1 cellular context compared by ENCODE assay signal in the genomic region with DNA sequence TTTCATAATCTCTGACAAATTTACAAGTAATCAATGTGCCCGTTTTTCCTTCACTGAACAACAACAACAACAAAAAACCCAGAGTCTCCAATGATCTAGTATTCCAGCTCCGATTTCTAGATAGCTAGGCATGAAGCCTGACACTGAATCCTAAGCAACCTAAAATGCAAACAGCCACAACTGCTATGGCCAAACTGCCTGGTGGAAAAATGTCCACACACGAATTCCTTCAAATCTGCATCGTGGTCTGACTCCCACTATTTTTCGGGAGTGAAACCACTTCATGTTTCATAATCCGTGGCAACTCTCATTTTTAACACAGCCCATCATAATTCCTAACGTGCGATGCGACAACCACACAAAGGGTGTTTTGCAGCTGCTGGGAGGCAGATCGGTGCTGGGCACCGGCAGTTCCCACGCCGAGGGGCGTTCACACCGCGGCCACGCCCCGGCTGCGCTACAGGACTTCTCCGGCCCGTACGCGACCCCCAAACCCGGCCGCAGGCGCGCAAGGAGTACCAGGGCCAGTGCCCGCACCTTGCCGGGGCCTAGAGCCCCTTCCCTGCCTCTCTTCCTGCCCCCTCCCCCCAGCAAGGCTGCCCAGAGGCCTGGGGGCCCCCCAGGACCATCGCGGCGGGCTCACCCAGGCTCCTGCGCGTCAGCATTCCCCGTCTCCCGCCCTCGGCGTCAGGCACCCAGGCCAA.
TF ChIP-seq lines count a peak whose summit lies in the region.

No MANE protein-coding gene starts in this region.

TF ChIP-seq in HepG2, 621 proteins besides CTCF, POLR2A, EP300 and RAD21 (continued from another document):
- TF ChIP-seq, protein P1, sequence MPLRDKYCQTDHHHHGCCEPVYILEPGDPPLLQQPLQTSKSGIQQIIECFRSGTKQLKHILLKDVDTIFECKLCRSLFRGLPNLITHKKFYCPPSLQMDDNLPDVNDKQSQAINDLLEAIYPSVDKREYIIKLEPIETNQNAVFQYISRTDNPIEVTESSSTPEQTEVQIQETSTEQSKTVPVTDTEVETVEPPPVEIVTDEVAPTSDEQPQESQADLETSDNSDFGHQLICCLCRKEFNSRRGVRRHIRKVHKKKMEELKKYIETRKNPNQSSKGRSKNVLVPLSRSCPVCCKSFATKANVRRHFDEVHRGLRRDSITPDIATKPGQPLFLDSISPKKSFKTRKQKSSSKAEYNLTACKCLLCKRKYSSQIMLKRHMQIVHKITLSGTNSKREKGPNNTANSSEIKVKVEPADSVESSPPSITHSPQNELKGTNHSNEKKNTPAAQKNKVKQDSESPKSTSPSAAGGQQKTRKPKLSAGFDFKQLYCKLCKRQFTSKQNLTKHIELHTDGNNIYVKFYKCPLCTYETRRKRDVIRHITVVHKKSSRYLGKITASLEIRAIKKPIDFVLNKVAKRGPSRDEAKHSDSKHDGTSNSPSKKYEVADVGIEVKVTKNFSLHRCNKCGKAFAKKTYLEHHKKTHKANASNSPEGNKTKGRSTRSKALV (CRISPR knock-in tag; IDR thresholded peaks at IDR 0.05) = peak; percentile 59; the same call in 1 of the 2 replicates
- TF ChIP-seq SMAD1 (CRISPR knock-in tag; IDR thresholded peaks at IDR 0.05; ENCODE audit: borderline replicate concordance, low read depth) (no peak), ZNF24 (IDR thresholded peaks at IDR 0.05) (no peak), ZNF839 (CRISPR knock-in tag; IDR thresholded peaks at IDR 0.05; ENCODE audit: borderline replicate concordance) (no peak), ZNF615 (CRISPR knock-in tag; IDR thresholded peaks at IDR 0.05; ENCODE audit: borderline replicate concordance) (no peak), ETV6 (CRISPR knock-in tag; conservative IDR thresholded peaks at IDR 0.05) (no peak), ZNF564 (CRISPR knock-in tag; IDR thresholded peaks at IDR 0.05) (no peak), ZC3H13 (CRISPR knock-in tag; IDR thresholded peaks at IDR 0.05) (no peak), ZNF883 (CRISPR knock-in tag; IDR thresholded peaks at IDR 0.05; ENCODE audit: not compliant biosample characterization) (peak; percentile 21), ATF7 (IDR thresholded peaks at IDR 0.05) (no peak), ATF7 (CRISPR knock-in tag; IDR thresholded peaks at IDR 0.05) (no peak), ZNF781 (CRISPR knock-in tag; IDR thresholded peaks at IDR 0.05; ENCODE audit: borderline replicate concordance, not compliant biosample characterization) (peak; percentile 29), SIX1 (CRISPR knock-in tag; IDR thresholded peaks at IDR 0.05; ENCODE audit: borderline replicate concordance) (no peak), THYN1 (CRISPR knock-in tag; IDR thresholded peaks at IDR 0.05; ENCODE audit: borderline replicate concordance, low read depth) (no peak), KDM4B (CRISPR knock-in tag; IDR thresholded peaks at IDR 0.05) (no peak), ZNF382 (CRISPR knock-in tag; IDR thresholded peaks at IDR 0.05; ENCODE audit: borderline replicate concordance) (no peak), GATA4 (IDR thresholded peaks at IDR 0.05; ENCODE audit: borderline replicate concordance, low read depth) (0 out of 2 replicates have a peak, but pooled peaks have one; percentile 2), ZNF614 (CRISPR knock-in tag; IDR thresholded peaks at IDR 0.05; ENCODE audit: borderline replicate concordance) (no peak; the same call in 1 of the 2 replicates), U2AF1 (optimal IDR thresholded peaks at IDR 0.05; ENCODE audit: low read depth, low read length) (no peak), KDM3A (CRISPR knock-in tag; IDR thresholded peaks at IDR 0.05; ENCODE audit: low read depth) (no peak), CENPX (CRISPR knock-in tag; IDR thresholded peaks at IDR 0.05) (no peak), DNMT3B (CRISPR knock-in tag; conservative IDR thresholded peaks at IDR 0.05) (no peak), CBX5 (CRISPR knock-in tag; IDR thresholded peaks at IDR 0.05; ENCODE audit: borderline replicate concordance) (no peak)
- TF ChIP-seq, protein P2, sequence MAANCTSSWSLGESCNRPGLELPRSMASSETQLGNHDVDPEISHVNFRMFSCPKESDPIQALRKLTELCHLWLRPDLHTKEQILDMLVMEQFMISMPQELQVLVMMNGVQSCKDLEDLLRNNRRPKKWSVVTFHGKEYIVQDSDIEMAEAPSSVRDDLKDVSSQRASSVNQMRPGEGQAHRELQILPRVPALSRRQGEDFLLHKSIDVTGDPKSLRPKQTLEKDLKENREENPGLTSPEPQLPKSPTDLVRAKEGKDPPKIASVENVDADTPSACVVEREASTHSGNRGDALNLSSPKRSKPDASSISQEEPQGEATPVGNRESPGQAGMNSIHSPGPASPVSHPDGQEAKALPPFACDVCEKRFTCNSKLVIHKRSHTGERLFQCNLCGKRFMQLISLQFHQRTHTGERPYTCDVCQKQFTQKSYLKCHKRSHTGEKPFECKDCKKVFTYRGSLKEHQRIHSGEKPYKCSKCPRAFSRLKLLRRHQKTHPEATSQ (CRISPR knock-in tag; IDR thresholded peaks at IDR 0.05; ENCODE audit: borderline replicate concordance) = no peak
- TF ChIP-seq, protein P3, sequence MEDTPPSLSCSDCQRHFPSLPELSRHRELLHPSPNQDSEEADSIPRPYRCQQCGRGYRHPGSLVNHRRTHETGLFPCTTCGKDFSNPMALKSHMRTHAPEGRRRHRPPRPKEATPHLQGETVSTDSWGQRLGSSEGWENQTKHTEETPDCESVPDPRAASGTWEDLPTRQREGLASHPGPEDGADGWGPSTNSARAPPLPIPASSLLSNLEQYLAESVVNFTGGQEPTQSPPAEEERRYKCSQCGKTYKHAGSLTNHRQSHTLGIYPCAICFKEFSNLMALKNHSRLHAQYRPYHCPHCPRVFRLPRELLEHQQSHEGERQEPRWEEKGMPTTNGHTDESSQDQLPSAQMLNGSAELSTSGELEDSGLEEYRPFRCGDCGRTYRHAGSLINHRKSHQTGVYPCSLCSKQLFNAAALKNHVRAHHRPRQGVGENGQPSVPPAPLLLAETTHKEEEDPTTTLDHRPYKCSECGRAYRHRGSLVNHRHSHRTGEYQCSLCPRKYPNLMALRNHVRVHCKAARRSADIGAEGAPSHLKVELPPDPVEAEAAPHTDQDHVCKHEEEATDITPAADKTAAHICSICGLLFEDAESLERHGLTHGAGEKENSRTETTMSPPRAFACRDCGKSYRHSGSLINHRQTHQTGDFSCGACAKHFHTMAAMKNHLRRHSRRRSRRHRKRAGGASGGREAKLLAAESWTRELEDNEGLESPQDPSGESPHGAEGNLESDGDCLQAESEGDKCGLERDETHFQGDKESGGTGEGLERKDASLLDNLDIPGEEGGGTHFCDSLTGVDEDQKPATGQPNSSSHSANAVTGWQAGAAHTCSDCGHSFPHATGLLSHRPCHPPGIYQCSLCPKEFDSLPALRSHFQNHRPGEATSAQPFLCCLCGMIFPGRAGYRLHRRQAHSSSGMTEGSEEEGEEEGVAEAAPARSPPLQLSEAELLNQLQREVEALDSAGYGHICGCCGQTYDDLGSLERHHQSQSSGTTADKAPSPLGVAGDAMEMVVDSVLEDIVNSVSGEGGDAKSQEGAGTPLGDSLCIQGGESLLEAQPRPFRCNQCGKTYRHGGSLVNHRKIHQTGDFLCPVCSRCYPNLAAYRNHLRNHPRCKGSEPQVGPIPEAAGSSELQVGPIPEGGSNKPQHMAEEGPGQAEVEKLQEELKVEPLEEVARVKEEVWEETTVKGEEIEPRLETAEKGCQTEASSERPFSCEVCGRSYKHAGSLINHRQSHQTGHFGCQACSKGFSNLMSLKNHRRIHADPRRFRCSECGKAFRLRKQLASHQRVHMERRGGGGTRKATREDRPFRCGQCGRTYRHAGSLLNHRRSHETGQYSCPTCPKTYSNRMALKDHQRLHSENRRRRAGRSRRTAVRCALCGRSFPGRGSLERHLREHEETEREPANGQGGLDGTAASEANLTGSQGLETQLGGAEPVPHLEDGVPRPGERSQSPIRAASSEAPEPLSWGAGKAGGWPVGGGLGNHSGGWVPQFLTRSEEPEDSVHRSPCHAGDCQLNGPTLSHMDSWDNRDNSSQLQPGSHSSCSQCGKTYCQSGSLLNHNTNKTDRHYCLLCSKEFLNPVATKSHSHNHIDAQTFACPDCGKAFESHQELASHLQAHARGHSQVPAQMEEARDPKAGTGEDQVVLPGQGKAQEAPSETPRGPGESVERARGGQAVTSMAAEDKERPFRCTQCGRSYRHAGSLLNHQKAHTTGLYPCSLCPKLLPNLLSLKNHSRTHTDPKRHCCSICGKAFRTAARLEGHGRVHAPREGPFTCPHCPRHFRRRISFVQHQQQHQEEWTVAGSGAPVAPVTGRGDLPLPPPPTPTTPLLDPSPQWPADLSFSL (CRISPR knock-in tag; IDR thresholded peaks at IDR 0.05) = peak; percentile 52
- TF ChIP-seq, protein P4, sequence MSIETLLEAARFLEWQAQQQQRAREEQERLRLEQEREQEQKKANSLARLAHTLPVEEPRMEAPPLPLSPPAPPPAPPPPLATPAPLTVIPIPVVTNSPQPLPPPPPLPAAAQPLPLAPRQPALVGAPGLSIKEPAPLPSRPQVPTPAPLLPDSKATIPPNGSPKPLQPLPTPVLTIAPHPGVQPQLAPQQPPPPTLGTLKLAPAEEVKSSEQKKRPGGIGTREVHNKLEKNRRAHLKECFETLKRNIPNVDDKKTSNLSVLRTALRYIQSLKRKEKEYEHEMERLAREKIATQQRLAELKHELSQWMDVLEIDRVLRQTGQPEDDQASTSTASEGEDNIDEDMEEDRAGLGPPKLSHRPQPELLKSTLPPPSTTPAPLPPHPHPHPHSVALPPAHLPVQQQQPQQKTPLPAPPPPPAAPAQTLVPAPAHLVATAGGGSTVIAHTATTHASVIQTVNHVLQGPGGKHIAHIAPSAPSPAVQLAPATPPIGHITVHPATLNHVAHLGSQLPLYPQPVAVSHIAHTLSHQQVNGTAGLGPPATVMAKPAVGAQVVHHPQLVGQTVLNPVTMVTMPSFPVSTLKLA (IDR thresholded peaks at IDR 0.05) = no peak
- TF ChIP-seq, protein P5, sequence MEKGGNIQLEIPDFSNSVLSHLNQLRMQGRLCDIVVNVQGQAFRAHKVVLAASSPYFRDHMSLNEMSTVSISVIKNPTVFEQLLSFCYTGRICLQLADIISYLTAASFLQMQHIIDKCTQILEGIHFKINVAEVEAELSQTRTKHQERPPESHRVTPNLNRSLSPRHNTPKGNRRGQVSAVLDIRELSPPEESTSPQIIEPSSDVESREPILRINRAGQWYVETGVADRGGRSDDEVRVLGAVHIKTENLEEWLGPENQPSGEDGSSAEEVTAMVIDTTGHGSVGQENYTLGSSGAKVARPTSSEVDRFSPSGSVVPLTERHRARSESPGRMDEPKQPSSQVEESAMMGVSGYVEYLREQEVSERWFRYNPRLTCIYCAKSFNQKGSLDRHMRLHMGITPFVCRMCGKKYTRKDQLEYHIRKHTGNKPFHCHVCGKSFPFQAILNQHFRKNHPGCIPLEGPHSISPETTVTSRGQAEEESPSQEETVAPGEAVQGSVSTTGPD (CRISPR knock-in tag; IDR thresholded peaks at IDR 0.05) = no peak
- TF ChIP-seq, protein P6, sequence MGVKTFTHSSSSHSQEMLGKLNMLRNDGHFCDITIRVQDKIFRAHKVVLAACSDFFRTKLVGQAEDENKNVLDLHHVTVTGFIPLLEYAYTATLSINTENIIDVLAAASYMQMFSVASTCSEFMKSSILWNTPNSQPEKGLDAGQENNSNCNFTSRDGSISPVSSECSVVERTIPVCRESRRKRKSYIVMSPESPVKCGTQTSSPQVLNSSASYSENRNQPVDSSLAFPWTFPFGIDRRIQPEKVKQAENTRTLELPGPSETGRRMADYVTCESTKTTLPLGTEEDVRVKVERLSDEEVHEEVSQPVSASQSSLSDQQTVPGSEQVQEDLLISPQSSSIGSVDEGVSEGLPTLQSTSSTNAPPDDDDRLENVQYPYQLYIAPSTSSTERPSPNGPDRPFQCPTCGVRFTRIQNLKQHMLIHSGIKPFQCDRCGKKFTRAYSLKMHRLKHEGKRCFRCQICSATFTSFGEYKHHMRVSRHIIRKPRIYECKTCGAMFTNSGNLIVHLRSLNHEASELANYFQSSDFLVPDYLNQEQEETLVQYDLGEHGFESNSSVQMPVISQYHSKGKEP (CRISPR knock-in tag; IDR thresholded peaks at IDR 0.05) = 0 out of 2 replicates have a peak, but pooled peaks have one; percentile 7
- TF ChIP-seq, protein P7, sequence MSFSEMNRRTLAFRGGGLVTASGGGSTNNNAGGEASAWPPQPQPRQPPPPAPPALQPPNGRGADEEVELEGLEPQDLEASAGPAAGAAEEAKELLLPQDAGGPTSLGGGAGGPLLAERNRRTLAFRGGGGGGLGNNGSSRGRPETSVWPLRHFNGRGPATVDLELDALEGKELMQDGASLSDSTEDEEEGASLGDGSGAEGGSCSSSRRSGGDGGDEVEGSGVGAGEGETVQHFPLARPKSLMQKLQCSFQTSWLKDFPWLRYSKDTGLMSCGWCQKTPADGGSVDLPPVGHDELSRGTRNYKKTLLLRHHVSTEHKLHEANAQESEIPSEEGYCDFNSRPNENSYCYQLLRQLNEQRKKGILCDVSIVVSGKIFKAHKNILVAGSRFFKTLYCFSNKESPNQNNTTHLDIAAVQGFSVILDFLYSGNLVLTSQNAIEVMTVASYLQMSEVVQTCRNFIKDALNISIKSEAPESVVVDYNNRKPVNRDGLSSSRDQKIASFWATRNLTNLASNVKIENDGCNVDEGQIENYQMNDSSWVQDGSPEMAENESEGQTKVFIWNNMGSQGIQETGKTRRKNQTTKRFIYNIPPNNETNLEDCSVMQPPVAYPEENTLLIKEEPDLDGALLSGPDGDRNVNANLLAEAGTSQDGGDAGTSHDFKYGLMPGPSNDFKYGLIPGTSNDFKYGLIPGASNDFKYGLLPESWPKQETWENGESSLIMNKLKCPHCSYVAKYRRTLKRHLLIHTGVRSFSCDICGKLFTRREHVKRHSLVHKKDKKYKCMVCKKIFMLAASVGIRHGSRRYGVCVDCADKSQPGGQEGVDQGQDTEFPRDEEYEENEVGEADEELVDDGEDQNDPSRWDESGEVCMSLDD (CRISPR knock-in tag; IDR thresholded peaks at IDR 0.05; ENCODE audit: borderline replicate concordance) = no peak
- TF ChIP-seq, protein P8, sequence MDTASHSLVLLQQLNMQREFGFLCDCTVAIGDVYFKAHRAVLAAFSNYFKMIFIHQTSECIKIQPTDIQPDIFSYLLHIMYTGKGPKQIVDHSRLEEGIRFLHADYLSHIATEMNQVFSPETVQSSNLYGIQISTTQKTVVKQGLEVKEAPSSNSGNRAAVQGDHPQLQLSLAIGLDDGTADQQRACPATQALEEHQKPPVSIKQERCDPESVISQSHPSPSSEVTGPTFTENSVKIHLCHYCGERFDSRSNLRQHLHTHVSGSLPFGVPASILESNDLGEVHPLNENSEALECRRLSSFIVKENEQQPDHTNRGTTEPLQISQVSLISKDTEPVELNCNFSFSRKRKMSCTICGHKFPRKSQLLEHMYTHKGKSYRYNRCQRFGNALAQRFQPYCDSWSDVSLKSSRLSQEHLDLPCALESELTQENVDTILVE (CRISPR knock-in tag; IDR thresholded peaks at IDR 0.05) = no peak
